9 cellular contexts compared by ENCODE assay signal in the genomic region with DNA sequence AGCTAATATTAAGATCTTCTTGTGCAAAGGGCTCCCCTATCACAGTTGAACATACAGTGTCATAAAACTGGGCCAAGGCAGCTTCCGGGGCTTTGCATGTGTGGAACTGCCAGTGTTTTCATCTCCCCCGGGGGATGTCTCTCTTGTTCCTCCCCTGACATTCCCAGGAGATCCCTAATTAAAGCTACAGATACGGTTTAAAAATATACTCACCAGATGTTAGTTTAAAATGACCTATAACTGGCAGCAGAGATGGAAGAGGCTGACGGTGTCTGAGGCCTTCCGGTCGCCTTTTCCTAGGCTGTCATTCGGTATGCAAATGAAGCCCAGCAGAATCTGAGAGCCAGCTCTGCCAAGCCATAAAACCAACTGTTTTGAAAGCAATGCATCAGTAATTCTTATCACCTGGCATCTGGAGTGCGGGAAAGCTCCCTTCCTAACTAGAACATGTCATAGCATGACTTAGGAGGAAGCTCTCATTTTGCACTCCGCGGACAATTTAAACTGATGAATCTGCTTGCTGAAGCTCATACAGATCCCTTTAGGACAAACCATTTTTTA.
DNase-seq lines count a peak whose midpoint lies in the region; ATAC-seq and TF ChIP-seq lines count a peak whose summit lies in the region.
"Had no signal": no experiment of that assay in that cellular context is flagged by ENCODE, and none has a peak within 500 bp of the region (broad histone marks: within the 10 kb centered on the region; RNA-seq: fewer than 3 reads in every experiment).

No MANE protein-coding gene starts in this region.

- H3K27ac ChIP-seq in SK-N-MC: peak overlapping the region; percentile 99

- H3K4me3 ChIP-seq in SK-N-MC: peak overlapping the region; percentile 73

- no peaks in the 10 kb centered on the region for H3K9me3 ChIP-seq in SK-N-MC (ENCODE audit: low read depth, low read length)

- no peak for TF ChIP-seq CTCF in omental fat pad (IDR thresholded peaks at IDR 0.05)

- no peak for ATAC-seq in omental fat pad (ENCODE audit: low FRiP score)
- ATAC-seq: activated T-cell treated with anti-CD3 and anti-CD28 coated beads, Interleukin-2, amount 50 U/mL, for 4 hours had no signal

- H3K9ac ChIP-seq in SK-N-MC (ENCODE audit: insufficient read length): no peak overlapping the region

- DNase-seq in Ammon's horn (ENCODE audit: low spot score) (peak; percentile 18), NCI-H1092 treated with DMSO at 0.1 percent for 48 hours (lab: John Stamatoyannopoulos, UW) (peak; percentile 72), SK-N-MC (ENCODE audit: low read depth, low spot score) (peak; percentile 66), left kidney (ENCODE audit: low read depth, low spot score) (peak; percentile 88), T-helper 9 cell (no peak), omental fat pad (ENCODE audit: low spot score) (no peak), GF-D8 (lab: John Stamatoyannopoulos, UW) (no peak)
- no peak for DNase-seq in stimulated activated naive CD4-positive, alpha-beta T cell treated with Interleukin-2 at 50 U/mL for 16 hours (lab: John Stamatoyannopoulos, UW)
- DNase-seq: activated T-cell treated with anti-CD3 and anti-CD28 coated beads, Interleukin-2, amount 50 U/mL, for 4 hours had no signal

- no peaks in the 10 kb centered on the region for H3K36me3 ChIP-seq in SK-N-MC (ENCODE audit: insufficient read depth, low read length)

Comparison
In these comparisons a context has a peak if more than half of its experiments do, and no peak if none do; other contexts are left out.
1. DNase-seq: peak in Ammon's horn (single experiment), NCI-H1092 treated with DMSO at 0.1 percent for 48 hours (single experiment), SK-N-MC (single experiment) and left kidney (single experiment); none in T-helper 9 cell (single experiment), omental fat pad (single experiment), stimulated activated naive CD4-positive, alpha-beta T cell treated with Interleukin-2 at 50 U/mL for 16 hours (single experiment) and GF-D8 (single experiment).